In the genomic region with DNA sequence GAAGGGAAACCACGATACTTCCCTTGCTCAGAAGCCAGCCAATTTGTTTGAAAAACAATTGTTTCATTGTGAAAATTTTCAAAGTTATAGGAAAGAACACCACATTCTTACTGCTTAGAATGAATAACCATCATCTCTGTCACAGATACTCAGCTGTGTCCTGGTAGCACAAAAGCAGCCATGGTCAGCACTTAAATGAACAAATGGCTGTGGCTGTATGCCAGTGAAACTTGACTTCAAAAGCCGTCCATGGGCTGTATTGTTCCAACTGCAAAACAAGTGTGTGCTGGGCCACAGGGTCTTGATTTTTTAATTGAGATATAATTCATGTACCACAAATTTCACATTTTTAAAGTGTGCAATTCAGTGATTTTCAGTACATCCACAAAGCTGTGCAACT, we compare ENCODE assay signal across 23 cellular contexts. TPM values are rescaled to one million over a fixed set of nuclear protein-coding genes. Genes with fewer than 3 reads are reported as not detected.
DNase-seq lines count a peak whose midpoint lies in the region; ATAC-seq lines count a peak whose summit lies in the region.
"Had no signal": no experiment of that assay in that cellular context is flagged by ENCODE, and none has a peak within 500 bp of the region (broad histone marks: within the 10 kb centered on the region; RNA-seq: fewer than 3 reads in every experiment).

No MANE protein-coding gene starts in this region.

- DNase-seq in COLO829 (ENCODE audit: low spot score) (peak; percentile 6), medulla oblongata (ENCODE audit: extremely low spot score) (peak; percentile 49), NCI-H345 treated with DMSO at 0.1 percent for 48 hours (lab: John Stamatoyannopoulos, UW; ENCODE audit: unreplicated experiment) (no peak)
- DNase-seq: Calu3; CD8-positive, alpha-beta memory T cell; DND-41; H9; Karpas-422; NCI-H1092; NCI-H1436 treated with DMSO at 0.1 percent for 48 hours; NCI-H1930; NCI-H2107; NCI-H446; NCI-H524 treated with DMSO at 0.1 percent for 48 hours; NCI-H774; SJCRH30 had no signal

- H3K27ac ChIP-seq in cingulate gyrus (ENCODE audit: low read depth, low read length) (peak overlapping the region; percentile 58), temporal lobe (ENCODE audit: low read depth, low read length) (peak overlapping the region; percentile 48)
- H3K27ac ChIP-seq: SJCRH30 had no signal

- ATAC-seq in GM21619 (IDR thresholded peaks at IDR 0.05; ENCODE audit: unreplicated experiment) (no peak), esophagus mucosa (no peak)
- ATAC-seq: GM23338, HepG2, SK-N-SH treated with all-trans-retinoic acid at 6 μM for 48 hours had no signal

RNA-seq across cellular contexts. Expression of gene NSDHL, which starts 19.6 kb away (rescaled TPM):
- total RNA-seq in temporal lobe (14.5 TPM), esophagus mucosa (47.4 TPM)

RNA-seq across cellular contexts. Expression of gene CETN2, which starts 19.9 kb away (rescaled TPM):
- total RNA-seq in temporal lobe (27.3 TPM), esophagus mucosa (32.4 TPM)

RNA-seq across cellular contexts. Expression of gene ZNF185, which starts 47.4 kb away (rescaled TPM):
- total RNA-seq in temporal lobe, result 2.5 TPM
- 341 TPM for total RNA-seq in esophagus mucosa

Comparison
In these comparisons a context has a peak if more than half of its experiments do, and no peak if none do; other contexts are left out.
1. RNA of gene ZNF185, which starts 47.4 kb away (total RNA-seq): 341 TPM in esophagus mucosa (single experiment); 2.5 TPM in temporal lobe (single experiment); every median in the first group is over 10 times any median in the second.